1 cellular context compared by ENCODE assay signal in genomic region chr6:52725530-52726192, GRCh38.
TF ChIP-seq lines count a peak whose summit lies in the region.

No MANE protein-coding gene starts in this region.

TF ChIP-seq in HepG2, 621 proteins besides CTCF, POLR2A, EP300 and RAD21 (continued from another document and continues in another):
- TF ChIP-seq LRRFIP1 (CRISPR knock-in tag; conservative IDR thresholded peaks at IDR 0.05) (no peak), ZNF3 (CRISPR knock-in tag; IDR thresholded peaks at IDR 0.05) (0 out of 2 replicates have a peak, but pooled peaks have one; percentile 32), TCF12 (IDR thresholded peaks at IDR 0.05) (no peak), TCF12 (CRISPR knock-in tag; IDR thresholded peaks at IDR 0.05) (peak; percentile 100), POLR2G (IDR thresholded peaks at IDR 0.05; ENCODE audit: low read depth, low read length) (0 out of 2 replicates have a peak, but pooled peaks have one; percentile 42), AFF4 (CRISPR knock-in tag; IDR thresholded peaks at IDR 0.05) (0 out of 2 replicates have a peak, but pooled peaks have one; percentile 52), ZNF605 (CRISPR knock-in tag; IDR thresholded peaks at IDR 0.05) (peak; percentile 54), PATZ1 (CRISPR knock-in tag; IDR thresholded peaks at IDR 0.05) (peak; percentile 74), REL (CRISPR knock-in tag; conservative IDR thresholded peaks at IDR 0.05) (peak; percentile 84), ZBTB42 (CRISPR knock-in tag; IDR thresholded peaks at IDR 0.05) (no peak), ZNF253 (CRISPR knock-in tag; IDR thresholded peaks at IDR 0.05; ENCODE audit: borderline replicate concordance) (no peak), BRF2 (CRISPR knock-in tag; IDR thresholded peaks at IDR 0.05) (peak; percentile 96), ZNF580 (CRISPR knock-in tag; IDR thresholded peaks at IDR 0.05; ENCODE audit: borderline replicate concordance, low read depth) (peak; percentile 87), CBX5 (CRISPR knock-in tag; IDR thresholded peaks at IDR 0.05; ENCODE audit: borderline replicate concordance) (peak; percentile 49; the same call in 1 of the 2 replicates), ISX (CRISPR knock-in tag; conservative IDR thresholded peaks at IDR 0.05) (0 out of 2 replicates have a peak, but pooled peaks have one; percentile 27), ZNF75D (CRISPR knock-in tag; IDR thresholded peaks at IDR 0.05; ENCODE audit: borderline replicate concordance) (no peak), ZNF800 (CRISPR knock-in tag; IDR thresholded peaks at IDR 0.05) (peak; percentile 37; the same call in 1 of the 2 replicates), AGO1 (IDR thresholded peaks at IDR 0.05; ENCODE audit: low read depth, low read length, poor library complexity, severe bottlenecking) (no peak), PBX2 (CRISPR knock-in tag; IDR thresholded peaks at IDR 0.05) (0 out of 2 replicates have a peak, but pooled peaks have one; percentile 17), STAG1 (CRISPR knock-in tag; IDR thresholded peaks at IDR 0.05) (peak; percentile 19; the same call in 1 of the 2 replicates), ERF (CRISPR knock-in tag; IDR thresholded peaks at IDR 0.05) (peak; percentile 78), ZNF431 (CRISPR knock-in tag; IDR thresholded peaks at IDR 0.05; ENCODE audit: borderline replicate concordance, low read depth) (peak; percentile 76; the same call in 1 of the 2 replicates), KAT8 (CRISPR knock-in tag; IDR thresholded peaks at IDR 0.05) (peak; percentile 81), ZNF747 (CRISPR knock-in tag; IDR thresholded peaks at IDR 0.05; ENCODE audit: borderline replicate concordance) (0 out of 2 replicates have a peak, but pooled peaks have one; percentile 20), MYNN (CRISPR knock-in tag; IDR thresholded peaks at IDR 0.05; ENCODE audit: low read depth) (no peak), MBD4 (IDR thresholded peaks at IDR 0.05; ENCODE audit: borderline replicate concordance, low read length) (peak; percentile 98), HNF4G (IDR thresholded peaks at IDR 0.05; ENCODE audit: borderline replicate concordance, low read depth, low read length) (peak; percentile 100), HNF4G (CRISPR knock-in tag; IDR thresholded peaks at IDR 0.05; ENCODE audit: borderline replicate concordance, low read depth) (peak; percentile 99), ZNF563 (CRISPR knock-in tag; IDR thresholded peaks at IDR 0.05) (no peak), PAXIP1 (CRISPR knock-in tag; conservative IDR thresholded peaks at IDR 0.05) (peak; percentile 100), BRD4 (CRISPR knock-in tag; IDR thresholded peaks at IDR 0.05) (no peak), ARID3A (IDR thresholded peaks at IDR 0.05; ENCODE audit: low read depth, low read length) (peak; percentile 95)
